In genomic region chr12:8993827-8994226, GRCh38 we compare ENCODE assay signal across 14 cellular contexts.
"Had no signal": no experiment of that assay in that cellular context is flagged by ENCODE, and none has a peak within 500 bp of the region (broad histone marks: within the 10 kb centered on the region; RNA-seq: fewer than 3 reads in every experiment).

No MANE protein-coding gene starts in this region.

- H3K27me3 ChIP-seq: ascending aorta, gastroesophageal sphincter, neutrophil, tibial nerve, vagina had no signal

- H3K9me3 ChIP-seq: ascending aorta, gastroesophageal sphincter, neutrophil, SJSA1, tibial nerve, vagina had no signal

- H3K4me3 ChIP-seq: ascending aorta, gastroesophageal sphincter, SJSA1, tibial nerve, vagina had no signal

- DNase-seq: activated CD4-positive, alpha-beta T cell treated with anti-CD3 and anti-CD28 coated beads, Interleukin-2, amount 50 U/mL, for 1 hour; activated CD4-positive, CD25-positive, alpha-beta regulatory T cell; islet precursor cell; midbrain; substantia nigra had no signal

- H3K36me3 ChIP-seq: ascending aorta, gastroesophageal sphincter, neutrophil, SJSA1, tibial nerve, vagina had no signal

- H3K27ac Mint-ChIP-seq: stimulated activated memory B cell treated with anti-CD40 and anti-IgM and Interleukin-4, amounts not matched to agents 10 μg/mL and 1 μg/mL and 100 μg/mL, for 72 hours; T-helper 2 cell treated with Interferon-gamma antibody and Interleukin-4, amounts not matched to agents 5 μg/mL and 100 μg/mL, for 36 hours had no signal

- H3K4me1 ChIP-seq: ascending aorta, gastroesophageal sphincter, parathyroid adenoma, SJSA1, vagina had no signal

- H3K4me3 Mint-ChIP-seq: stimulated activated memory B cell treated with anti-CD40 and anti-IgM and Interleukin-4, amounts not matched to agents 10 μg/mL and 1 μg/mL and 100 μg/mL, for 72 hours; T-helper 2 cell treated with Interferon-gamma antibody and Interleukin-4, amounts not matched to agents 5 μg/mL and 100 μg/mL, for 36 hours had no signal

- H3K27me3 Mint-ChIP-seq: stimulated activated memory B cell treated with anti-CD40 and anti-IgM and Interleukin-4, amounts not matched to agents 10 μg/mL and 1 μg/mL and 100 μg/mL, for 72 hours had no signal

- H3K27ac ChIP-seq: ascending aorta, gastroesophageal sphincter, neutrophil, parathyroid adenoma, SJSA1, tibial nerve, vagina had no signal

- H3K9me3 Mint-ChIP-seq: stimulated activated memory B cell treated with anti-CD40 and anti-IgM and Interleukin-4, amounts not matched to agents 10 μg/mL and 1 μg/mL and 100 μg/mL, for 72 hours; T-helper 2 cell treated with Interferon-gamma antibody and Interleukin-4, amounts not matched to agents 5 μg/mL and 100 μg/mL, for 36 hours had no signal

- ATAC-seq: gastroesophageal sphincter; stimulated activated memory B cell treated with anti-CD40 and anti-IgM and Interleukin-4, amounts not matched to agents 10 μg/mL and 1 μg/mL and 100 μg/mL, for 72 hours had no signal
